ENCODE assay signal across 8 cellular contexts in the genomic region with DNA sequence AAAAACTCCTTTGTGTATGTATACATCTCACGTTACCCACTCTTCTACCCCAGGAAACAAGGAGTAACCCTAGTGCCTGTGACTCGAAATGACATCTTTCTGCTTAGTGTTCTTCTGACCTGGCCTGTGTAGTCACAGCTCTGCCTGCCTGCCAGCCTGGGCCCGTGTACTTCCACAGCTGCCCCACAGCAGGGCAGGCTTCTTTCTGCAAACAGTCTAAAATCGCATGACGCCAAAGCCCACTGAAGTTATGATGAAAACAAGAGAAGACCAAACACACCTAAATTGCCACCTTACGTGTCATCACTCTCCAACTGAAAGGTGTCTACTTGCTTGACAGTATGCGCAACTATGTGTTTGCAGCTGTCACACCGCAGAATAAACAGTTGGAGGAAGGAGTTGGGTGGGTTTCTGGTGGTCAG. TPM values are rescaled to one million over a fixed set of nuclear protein-coding genes. Genes with fewer than 3 reads are reported as not detected.
DNase-seq lines count a peak whose midpoint lies in the region; ATAC-seq and TF ChIP-seq lines count a peak whose summit lies in the region.

No MANE protein-coding gene starts in this region.

- WGBS in esophagus, 2 donors: 15 to 16% methylated on average over 8 of the region's 8 CpGs
- WGBS in urinary bladder: 16% methylated on average over 8 of the region's 8 CpGs

- no peaks in the 10 kb centered on the region for H3K9me3 ChIP-seq in BLaER1 treated with 17β-estradiol and CSF1 and Interleukin-3, amounts not matched to agents 10 nM and 100 nM (replicated peaks in 1 of 11)
- no peaks in the 10 kb centered on the region for H3K9me3 ChIP-seq in HUES6 (ENCODE audit: control insufficient read depth, insufficient read depth, low read depth, low read length)
- no peaks in the 10 kb centered on the region for H3K9me3 ChIP-seq in esophagus (ENCODE audit: control insufficient read depth in 2 of 2, insufficient read depth in 1 of 2, low read depth in 1 of 2, low read length in 1 of 2)
- H3K9me3 ChIP-seq in mucosa of descending colon: no peaks in the 10 kb centered on the region

- no peak overlapping the region for H3K27ac ChIP-seq in BLaER1 treated with 17β-estradiol and CSF1 and Interleukin-3, amounts not matched to agents 10 nM and 100 nM
- H3K27ac ChIP-seq in HUES6 (ENCODE audit: low read depth, low read length) (no peak overlapping the region), esophagus (ENCODE audit: low read depth in 2 of 2, low read length in 1 of 2) (peak overlapping the region in 1 of 2 donors; percentile 59), urinary bladder (ENCODE audit: low read depth) (no peak overlapping the region)

- ATAC-seq in mucosa of descending colon (peak; percentile 34), HG03521 (IDR thresholded peaks at IDR 0.05; ENCODE audit: unreplicated experiment) (no peak)

- intact Hi-C loops in mucosa of descending colon (cut with DNase I, micrococcal nuclease): no loop called here

- in situ Hi-C loops in SK-MEL-5 (cut with HindIII; ENCODE audit: low pct_unique_long_range_greater_than_20kb, low sequenced_read_pairs): no loop called here

- H3K4me1 ChIP-seq in BLaER1 treated with 17β-estradiol and CSF1 and Interleukin-3, amounts not matched to agents 10 nM and 100 nM: peaks cover 16 to 27% (median 20%) of the 10 kb centered on the region in 10 experiments
- H3K4me1 ChIP-seq in HUES6 (ENCODE audit: control insufficient read depth, insufficient read depth, low read length) (peaks cover 19% of the 10 kb centered on the region), esophagus (ENCODE audit: control insufficient read depth in 2 of 2, insufficient read depth in 2 of 2, low read length in 1 of 2) (peaks cover 0 to 3% of the 10 kb centered on the region in 2 donors), mucosa of descending colon (ENCODE audit: low read depth) (peaks cover 9% of the 10 kb centered on the region), urinary bladder (ENCODE audit: insufficient read depth) (no peaks in the 10 kb centered on the region)

- TF ChIP-seq CTCF in mucosa of descending colon (IDR thresholded peaks at IDR 0.05): no peak

- DNase-seq in SK-MEL-5 (ENCODE audit: low read depth, low spot score) (peak; percentile 20), mucosa of descending colon (peak; percentile 48 to 57 (median 53)), GM19238 (ENCODE audit: insufficient read length, low spot score) (no peak)

- no peaks in the 10 kb centered on the region; a peak in 1 of 22 replicates for H4K20me1 ChIP-seq in BLaER1 treated with 17β-estradiol and CSF1 and Interleukin-3, amounts not matched to agents 10 nM and 100 nM

- peak overlapping the region; percentile 74 to 89 (median 84); a peak in 14 of 20 replicates for H3K4me3 ChIP-seq in BLaER1 treated with 17β-estradiol and CSF1 and Interleukin-3, amounts not matched to agents 10 nM and 100 nM
- peak overlapping the region; percentile 87 for H3K4me3 ChIP-seq in HUES6 (ENCODE audit: low read depth, low read length)
- H3K4me3 ChIP-seq in esophagus (ENCODE audit: low read depth in 1 of 2, low read length in 2 of 2): peak overlapping the region; percentile 25 to 97
- no peak overlapping the region for H3K4me3 ChIP-seq in mucosa of descending colon
- peak overlapping the region; percentile 94 for H3K4me3 ChIP-seq in urinary bladder (ENCODE audit: low read depth, low read length)

- H3K36me3 ChIP-seq in BLaER1 treated with 17β-estradiol and CSF1 and Interleukin-3, amounts not matched to agents 10 nM and 100 nM: no peaks in the 10 kb centered on the region
- H3K36me3 ChIP-seq in HUES6 (ENCODE audit: control insufficient read depth, insufficient read depth, low read length) (no peaks in the 10 kb centered on the region), esophagus (ENCODE audit: control insufficient read depth in 2 of 2, insufficient read depth in 2 of 2, low read length in 1 of 2) (no peaks in the 10 kb centered on the region), mucosa of descending colon (ENCODE audit: low read depth) (no peaks in the 10 kb centered on the region), urinary bladder (ENCODE audit: insufficient read depth) (no peaks in the 10 kb centered on the region)

- H3K27me3 ChIP-seq in BLaER1 treated with 17β-estradiol and CSF1 and Interleukin-3, amounts not matched to agents 10 nM and 100 nM: peaks cover 11 to 21% (median 16%) of the 10 kb centered on the region in 11 experiments; a peak in 21 of 22 replicates
- H3K27me3 ChIP-seq in HUES6 (ENCODE audit: control insufficient read depth, insufficient read depth, low read length): peaks cover 30% of the 10 kb centered on the region
- H3K27me3 ChIP-seq in esophagus (ENCODE audit: control insufficient read depth in 1 of 2, insufficient read depth in 2 of 2, low read length in 2 of 2): no peaks in the 10 kb centered on the region

- H3K9ac ChIP-seq in BLaER1 treated with 17β-estradiol and CSF1 and Interleukin-3, amounts not matched to agents 10 nM and 100 nM: peak overlapping the region in 6 of 11 experiments; percentile 75 to 84 (median 82); a peak in 6 of 22 replicates
- H3K9ac ChIP-seq in HUES6 (ENCODE audit: low read length): no peak overlapping the region

- H3K4me2 ChIP-seq in BLaER1 treated with 17β-estradiol and CSF1 and Interleukin-3, amounts not matched to agents 10 nM and 100 nM: peak overlapping the region; percentile 90 to 100 (median 97)

RNA-seq across cellular contexts. Expression of a gene that starts 1.5 kb away (rescaled TPM):
- 6.9 and 8.6 TPM in 2 replicates for total RNA-seq in SK-MEL-5 (2014; rRNA removed; shearing (Covaris generic))
- polyA plus RNA-seq in SK-MEL-5 (2015; cell fraction: cytosol; rRNA removed): 7.0 and 8.8 TPM in 2 replicates
- 2.6 and 5.6 TPM in 2 replicates for polyA plus RNA-seq in SK-MEL-5 (2015; cell fraction: nucleus; rRNA removed)
- polyA plus RNA-seq in esophagus (1 to 10 TPM; 4.9 to 6.1 TPM), urinary bladder (3.8 TPM)
- total RNA-seq in mucosa of descending colon (10 to 100 TPM; 14.5 to 29.0 (median 19.6) TPM), urinary bladder (15.9 TPM)
